Comparison of ENCODE assay signal across 29 cellular contexts in genomic region chrX:3690140-3690539, GRCh38. TPM values are rescaled to one million over a fixed set of nuclear protein-coding genes. Genes with fewer than 3 reads are reported as not detected.
A peak's percentile ranks its signal among the peaks of the same experiment; 100 is the strongest.
DNase-seq lines count a peak whose midpoint lies in the region; ATAC-seq and TF ChIP-seq lines count a peak whose summit lies in the region.
"Had no signal": no experiment of that assay in that cellular context is flagged by ENCODE, and none has a peak within 500 bp of the region (broad histone marks: within the 10 kb centered on the region; RNA-seq: fewer than 3 reads in every experiment).

No MANE protein-coding gene starts in this region.

- no peak overlapping the region for H3K4me3 Mint-ChIP-seq in activated CD4-positive, alpha-beta memory T cell treated with anti-CD3 and anti-CD28 coated beads, Interleukin-2, amount 10 ng/mL, durations not matched to agents 7 days and 5 days
- no peak overlapping the region for H3K4me3 Mint-ChIP-seq in activated CD4-positive, alpha-beta memory T cell treated with anti-CD3 and anti-CD28 coated beads for 36 hours
- H3K4me3 Mint-ChIP-seq: activated CD8-positive, alpha-beta memory T cell treated with anti-CD3 and anti-CD28 coated beads, Interleukin-2, amount 10 ng/mL, durations not matched to agents 7 days and 5 days; activated naive CD4-positive, alpha-beta T cell treated with anti-CD3 and anti-CD28 coated beads, Interleukin-2, amount 10 ng/mL, durations not matched to agents 7 days and 5 days; natural killer cell treated with Interleukin-12 subunit alpha and Interleukin-12 subunit beta and Interleukin-15 and Interleukin-18, amount 100 ng/mL, for 72 hours; T-helper 17 cell had no signal

- H3K27me3 ChIP-seq in testis: no peaks in the 10 kb centered on the region
- H3K27me3 ChIP-seq: cardiac muscle cell, ovary, stomach, tibial nerve had no signal

- CTCF ChIA-PET in activated CD4-positive, alpha-beta memory T cell treated with anti-CD3 and anti-CD28 coated beads, Interleukin-2, amount 10 ng/mL, durations not matched to agents 7 days and 5 days (lab: Charles Lee): no interaction called here
- CTCF ChIA-PET in activated CD4-positive, alpha-beta memory T cell treated with anti-CD3 and anti-CD28 coated beads for 36 hours (lab: Charles Lee): no interaction called here

- no peaks in the 10 kb centered on the region for H3K9me3 Mint-ChIP-seq in activated CD4-positive, alpha-beta memory T cell treated with anti-CD3 and anti-CD28 coated beads, Interleukin-2, amount 10 ng/mL, durations not matched to agents 7 days and 5 days
- no peaks in the 10 kb centered on the region for H3K9me3 Mint-ChIP-seq in activated CD4-positive, alpha-beta memory T cell treated with anti-CD3 and anti-CD28 coated beads for 36 hours
- H3K9me3 Mint-ChIP-seq: activated naive CD4-positive, alpha-beta T cell treated with anti-CD3 and anti-CD28 coated beads, Interleukin-2, amount 10 ng/mL, durations not matched to agents 7 days and 5 days; natural killer cell treated with Interleukin-12 subunit alpha and Interleukin-12 subunit beta and Interleukin-15 and Interleukin-18, amount 100 ng/mL, for 72 hours had no signal

- POLR2A ChIA-PET in activated CD4-positive, alpha-beta memory T cell treated with anti-CD3 and anti-CD28 coated beads, Interleukin-2, amount 10 ng/mL, durations not matched to agents 7 days and 5 days (lab: Charles Lee): no interaction called here
- POLR2A ChIA-PET in activated CD4-positive, alpha-beta memory T cell treated with anti-CD3 and anti-CD28 coated beads for 36 hours (lab: Charles Lee): no interaction called here

- no peaks in the 10 kb centered on the region for H3K9me3 ChIP-seq in testis
- H3K9me3 ChIP-seq: ovary, SK-N-SH, stomach, tibial nerve had no signal

- no peak for DNase-seq in activated CD4-positive, alpha-beta memory T cell treated with anti-CD3 and anti-CD28 coated beads, Interleukin-2, amount 10 ng/mL, durations not matched to agents 7 days and 5 days
- DNase-seq in activated CD4-positive, alpha-beta memory T cell treated with anti-CD3 and anti-CD28 coated beads for 36 hours: no peak
- DNase-seq in NCI-H69 (lab: John Stamatoyannopoulos, UW) (peak; percentile 9), fibroblast of the aortic adventitia (ENCODE audit: low read depth) (peak; percentile 33), testis (no peak), Right ventricle myocardium inferior (ENCODE audit: missing footprints) (no peak), kidney glomerular epithelial cell (lab: John Stamatoyannopoulos, UW) (no peak)
- DNase-seq: activated CD4-positive, alpha-beta T cell treated with anti-CD3 and anti-CD28 coated beads for 4 hours; activated CD8-positive, alpha-beta memory T cell treated with anti-CD3 and anti-CD28 coated beads, Interleukin-2, amount 10 ng/mL, durations not matched to agents 7 days and 5 days; activated naive CD4-positive, alpha-beta T cell treated with anti-CD3 and anti-CD28 coated beads, Interleukin-2, amount 10 ng/mL, durations not matched to agents 7 days and 5 days; DND-41; islet precursor cell; KG1; MM.1S; NCI-H1417; NCI-H2029 treated with DMSO at 0.1 percent for 48 hours; NCI-H446; ovary; retina; RPMI8226; SK-N-SH; small intestine; stomach; T-helper 17 cell had no signal

- no peaks in the 10 kb centered on the region for H3K36me3 ChIP-seq in testis (ENCODE audit: low read depth, missing control alignments)
- H3K36me3 ChIP-seq: cardiac muscle cell, ovary, stomach, tibial nerve had no signal

- no peak overlapping the region for H3K4me3 ChIP-seq in fibroblast of the aortic adventitia (ENCODE audit: low read depth, low read length)
- no peak overlapping the region for H3K4me3 ChIP-seq in testis
- H3K4me3 ChIP-seq: cardiac muscle cell, ovary, stomach, tibial nerve had no signal

- peaks cover 29% of the 10 kb centered on the region for H3K4me1 Mint-ChIP-seq in activated CD4-positive, alpha-beta memory T cell treated with anti-CD3 and anti-CD28 coated beads, Interleukin-2, amount 10 ng/mL, durations not matched to agents 7 days and 5 days
- peaks cover 36% of the 10 kb centered on the region for H3K4me1 Mint-ChIP-seq in activated CD4-positive, alpha-beta memory T cell treated with anti-CD3 and anti-CD28 coated beads for 36 hours (ENCODE audit: low read depth)

- TF ChIP-seq CTCF in fibroblast of the aortic adventitia (IDR thresholded peaks at IDR 0.05; ENCODE audit: insufficient read depth, low read length) (no peak), testis (IDR thresholded peaks at IDR 0.05) (no peak)

- WGBS in testis, 2 donors: 53 to 57% methylated on average over 2 to 3 of the region's 3 CpGs

- peaks cover 27% of the 10 kb centered on the region for H3K36me3 Mint-ChIP-seq in activated CD4-positive, alpha-beta memory T cell treated with anti-CD3 and anti-CD28 coated beads, Interleukin-2, amount 10 ng/mL, durations not matched to agents 7 days and 5 days (ENCODE audit: low read depth)
- H3K36me3 Mint-ChIP-seq in activated CD4-positive, alpha-beta memory T cell treated with anti-CD3 and anti-CD28 coated beads for 36 hours: no peaks in the 10 kb centered on the region
- H3K36me3 Mint-ChIP-seq: natural killer cell treated with Interleukin-12 subunit alpha and Interleukin-12 subunit beta and Interleukin-15 and Interleukin-18, amount 100 ng/mL, for 72 hours had no signal

- TF ChIP-seq POLR2A in testis (IDR thresholded peaks at IDR 0.05): no peak

- peak overlapping the region; percentile 35 for H3K27ac Mint-ChIP-seq in activated CD4-positive, alpha-beta memory T cell treated with anti-CD3 and anti-CD28 coated beads, Interleukin-2, amount 10 ng/mL, durations not matched to agents 7 days and 5 days
- H3K27ac Mint-ChIP-seq in activated CD4-positive, alpha-beta memory T cell treated with anti-CD3 and anti-CD28 coated beads for 36 hours: no peak overlapping the region
- H3K27ac Mint-ChIP-seq: activated CD8-positive, alpha-beta memory T cell treated with anti-CD3 and anti-CD28 coated beads, Interleukin-2, amount 10 ng/mL, durations not matched to agents 7 days and 5 days; activated naive CD4-positive, alpha-beta T cell treated with anti-CD3 and anti-CD28 coated beads, Interleukin-2, amount 10 ng/mL, durations not matched to agents 7 days and 5 days had no signal

- H3K27ac ChIP-seq in testis: peak overlapping the region; percentile 55 to 64
- H3K27ac ChIP-seq: C4-2B, ovary, stomach had no signal

- H3K27me3 Mint-ChIP-seq in activated CD4-positive, alpha-beta memory T cell treated with anti-CD3 and anti-CD28 coated beads, Interleukin-2, amount 10 ng/mL, durations not matched to agents 7 days and 5 days: no peaks in the 10 kb centered on the region
- no peaks in the 10 kb centered on the region for H3K27me3 Mint-ChIP-seq in activated CD4-positive, alpha-beta memory T cell treated with anti-CD3 and anti-CD28 coated beads for 36 hours
- H3K27me3 Mint-ChIP-seq: activated CD8-positive, alpha-beta memory T cell treated with anti-CD3 and anti-CD28 coated beads, Interleukin-2, amount 10 ng/mL, durations not matched to agents 7 days and 5 days; activated naive CD4-positive, alpha-beta T cell treated with anti-CD3 and anti-CD28 coated beads, Interleukin-2, amount 10 ng/mL, durations not matched to agents 7 days and 5 days; natural killer cell treated with Interleukin-12 subunit alpha and Interleukin-12 subunit beta and Interleukin-15 and Interleukin-18, amount 100 ng/mL, for 72 hours; T-helper 17 cell had no signal

- no peaks in the 10 kb centered on the region for H3K4me1 ChIP-seq in testis

- intact Hi-C loops in activated CD4-positive, alpha-beta memory T cell treated with anti-CD3 and anti-CD28 coated beads for 36 hours (cut with micrococcal nuclease): no loop called here
- intact Hi-C loops in testis (cut with DNase I; ENCODE audit: low total_unique reads) (no loop called here), Right ventricle myocardium inferior (cut with DNase I) (no loop called here)

- no peak for ATAC-seq in GM19397 (IDR thresholded peaks at IDR 0.05; ENCODE audit: unreplicated experiment)
- no peak for ATAC-seq in Right ventricle myocardium inferior
- ATAC-seq: activated CD8-positive, alpha-beta memory T cell treated with anti-CD3 and anti-CD28 coated beads, Interleukin-2, amount 10 ng/mL, durations not matched to agents 7 days and 5 days; natural killer cell treated with Interleukin-12 subunit alpha and Interleukin-12 subunit beta and Interleukin-15 and Interleukin-18, amount 100 ng/mL, for 72 hours; T-helper 17 cell had no signal

RNA-seq across cellular contexts. Expression of gene PRKX, which starts 23.3 kb away (rescaled TPM):
- 100 to 1,000 TPM; 141 to 145 TPM for total RNA-seq in activated CD4-positive, alpha-beta memory T cell treated with anti-CD3 and anti-CD28 coated beads, Interleukin-2, amount 10 ng/mL, durations not matched to agents 7 days and 5 days
- total RNA-seq in activated CD4-positive, alpha-beta memory T cell treated with anti-CD3 and anti-CD28 coated beads for 36 hours: 10 to 100 TPM; 89.5 to 90.9 TPM
- total RNA-seq in fibroblast of the aortic adventitia (ENCODE audit: low replicate concordance) (5.7 and 7.5 TPM in 2 replicates), testis (10 to 100 TPM; 39.9 to 40.1 TPM), Right ventricle myocardium inferior (3.8 TPM)
- polyA plus RNA-seq in testis (ENCODE audit: insufficient read depth, low read depth, low replicate concordance): 19.2 TPM

Comparison
In these comparisons a context has a peak if more than half of its experiments do, and no peak if none do; other contexts are left out.
1. DNase-seq: peak in NCI-H69 (single experiment) and fibroblast of the aortic adventitia (single experiment); none in activated CD4-positive, alpha-beta memory T cell treated with anti-CD3 and anti-CD28 coated beads, Interleukin-2, amount 10 ng/mL, durations not matched to agents 7 days and 5 days (single experiment), activated CD4-positive, alpha-beta memory T cell treated with anti-CD3 and anti-CD28 coated beads for 36 hours (single experiment), testis (single experiment), Right ventricle myocardium inferior (single experiment) and kidney glomerular epithelial cell (single experiment).